In genomic region chr12:98754095-98754494, GRCh38 we compare ENCODE assay signal across 8 cellular contexts.
DNase-seq lines count a peak whose midpoint lies in the region; ATAC-seq and TF ChIP-seq lines count a peak whose summit lies in the region.

No MANE protein-coding gene starts in this region.

- no peaks in the 10 kb centered on the region for H3K36me3 Mint-ChIP-seq in activated CD4-positive, alpha-beta memory T cell treated with anti-CD3 and anti-CD28 coated beads for 36 hours

- H3K27ac ChIP-seq in WERI-Rb-1, result no peak overlapping the region

- no peak for TF ChIP-seq CTCF in WERI-Rb-1 (IDR thresholded peaks at IDR 0.05; ENCODE audit: low read depth, low read length)

- no peaks in the 10 kb centered on the region for H3K9me3 ChIP-seq in WERI-Rb-1 (ENCODE audit: severe bottlenecking)

- H3K4me3 ChIP-seq in WERI-Rb-1 (ENCODE audit: low read depth, low read length), result no peak overlapping the region

- POLR2A ChIA-PET in activated CD4-positive, alpha-beta memory T cell treated with anti-CD3 and anti-CD28 coated beads for 36 hours (lab: Charles Lee), result interaction anchor here (1.3 to 2.7 kb wide), 2 partner anchors 13 to 29 kb away, joined by 4 to 35 read pairs; no protein-coding TSS in a partner anchor

- no peaks in the 10 kb centered on the region for H3K9me3 Mint-ChIP-seq in activated CD4-positive, alpha-beta memory T cell treated with anti-CD3 and anti-CD28 coated beads for 36 hours

- H3K4me1 Mint-ChIP-seq in activated CD4-positive, alpha-beta memory T cell treated with anti-CD3 and anti-CD28 coated beads for 36 hours (ENCODE audit: low read depth), result peaks cover 17% of the 10 kb centered on the region

- intact Hi-C loops in activated CD4-positive, alpha-beta memory T cell treated with anti-CD3 and anti-CD28 coated beads for 36 hours (cut with micrococcal nuclease), result loop anchor here (1.0 to 5.0 kb wide), 4 partner anchors 8 to 357 kb away; no protein-coding TSS in a partner anchor

- peak overlapping the region; percentile 47 for H3K27ac Mint-ChIP-seq in activated CD4-positive, alpha-beta memory T cell treated with anti-CD3 and anti-CD28 coated beads for 36 hours

- DNase-seq in DMS53 treated with DMSO at 0.1 percent for 48 hours (lab: John Stamatoyannopoulos, UW; ENCODE audit: unreplicated experiment) (peak; percentile 98), myocyte (ENCODE audit: low read depth) (peak; percentile 48), NCI-H524 (lab: John Stamatoyannopoulos, UW) (no peak), WERI-Rb-1 (no peak), NCI-H1417 treated with DMSO at 0.1 percent for 48 hours (lab: John Stamatoyannopoulos, UW) (no peak)
- DNase-seq in activated CD4-positive, alpha-beta memory T cell treated with anti-CD3 and anti-CD28 coated beads for 36 hours, result peak; percentile 79

- no peaks in the 10 kb centered on the region for H3K36me3 ChIP-seq in WERI-Rb-1

- CTCF ChIA-PET in activated CD4-positive, alpha-beta memory T cell treated with anti-CD3 and anti-CD28 coated beads for 36 hours (lab: Charles Lee), result interaction anchor here (1.2 to 4.3 kb wide), 5 partner anchors 12 to 244 kb away, joined by 3 to 39 read pairs (median 5); no protein-coding TSS in a partner anchor

- peaks cover 2% of the 10 kb centered on the region for H3K27me3 Mint-ChIP-seq in activated CD4-positive, alpha-beta memory T cell treated with anti-CD3 and anti-CD28 coated beads for 36 hours

- H3K4me3 Mint-ChIP-seq in activated CD4-positive, alpha-beta memory T cell treated with anti-CD3 and anti-CD28 coated beads for 36 hours, result peak overlapping the region; percentile 6

- ATAC-seq in GM19324 (IDR thresholded peaks at IDR 0.05; ENCODE audit: low FRiP score, unreplicated experiment) (peak; percentile 93), HG03139 (IDR thresholded peaks at IDR 0.05; ENCODE audit: unreplicated experiment) (peak; percentile 99)

- H3K27me3 ChIP-seq in WERI-Rb-1 (ENCODE audit: insufficient read depth, low read depth, severe bottlenecking), result no peaks in the 10 kb centered on the region

Comparison
In these comparisons a context has a peak if more than half of its experiments do, and no peak if none do; other contexts are left out.
1. DNase-seq: peak in DMS53 treated with DMSO at 0.1 percent for 48 hours (single experiment), activated CD4-positive, alpha-beta memory T cell treated with anti-CD3 and anti-CD28 coated beads for 36 hours (single experiment) and myocyte (single experiment); none in NCI-H524 (0 of 2), WERI-Rb-1 (single experiment) and NCI-H1417 treated with DMSO at 0.1 percent for 48 hours (single experiment).